Comparison of ENCODE assay signal across 9 cellular contexts in the genomic region with DNA sequence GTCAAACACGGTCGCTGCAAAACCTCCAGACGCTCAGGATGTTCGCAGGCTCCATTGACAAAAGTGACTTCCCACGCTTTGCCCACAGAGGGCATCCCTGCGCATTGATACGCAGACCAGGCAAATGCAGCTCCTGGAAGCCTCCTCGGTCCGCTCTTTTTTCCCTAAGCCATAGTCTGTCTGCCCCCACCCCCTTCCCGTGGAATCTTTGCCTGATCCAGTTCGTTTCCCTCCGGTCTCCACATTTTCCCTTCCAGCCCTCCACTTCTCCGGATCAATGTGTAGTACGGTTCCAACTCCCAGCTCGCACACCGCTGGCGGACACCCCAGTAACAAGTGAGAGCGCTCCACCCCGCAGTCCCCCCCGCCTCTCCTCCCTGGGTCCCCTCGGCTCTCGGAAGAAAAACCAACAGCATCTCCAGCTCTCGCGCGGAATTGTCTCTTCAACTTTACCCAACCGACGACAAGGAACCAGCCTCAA. TPM values are rescaled to one million over a fixed set of nuclear protein-coding genes. Genes with fewer than 3 reads are reported as not detected.
DNase-seq lines count a peak whose midpoint lies in the region; ATAC-seq and TF ChIP-seq lines count a peak whose summit lies in the region.
"Had no signal": no experiment of that assay in that cellular context is flagged by ENCODE, and none has a peak within 500 bp of the region (broad histone marks: within the 10 kb centered on the region; RNA-seq: fewer than 3 reads in every experiment).

A gene with protein sequence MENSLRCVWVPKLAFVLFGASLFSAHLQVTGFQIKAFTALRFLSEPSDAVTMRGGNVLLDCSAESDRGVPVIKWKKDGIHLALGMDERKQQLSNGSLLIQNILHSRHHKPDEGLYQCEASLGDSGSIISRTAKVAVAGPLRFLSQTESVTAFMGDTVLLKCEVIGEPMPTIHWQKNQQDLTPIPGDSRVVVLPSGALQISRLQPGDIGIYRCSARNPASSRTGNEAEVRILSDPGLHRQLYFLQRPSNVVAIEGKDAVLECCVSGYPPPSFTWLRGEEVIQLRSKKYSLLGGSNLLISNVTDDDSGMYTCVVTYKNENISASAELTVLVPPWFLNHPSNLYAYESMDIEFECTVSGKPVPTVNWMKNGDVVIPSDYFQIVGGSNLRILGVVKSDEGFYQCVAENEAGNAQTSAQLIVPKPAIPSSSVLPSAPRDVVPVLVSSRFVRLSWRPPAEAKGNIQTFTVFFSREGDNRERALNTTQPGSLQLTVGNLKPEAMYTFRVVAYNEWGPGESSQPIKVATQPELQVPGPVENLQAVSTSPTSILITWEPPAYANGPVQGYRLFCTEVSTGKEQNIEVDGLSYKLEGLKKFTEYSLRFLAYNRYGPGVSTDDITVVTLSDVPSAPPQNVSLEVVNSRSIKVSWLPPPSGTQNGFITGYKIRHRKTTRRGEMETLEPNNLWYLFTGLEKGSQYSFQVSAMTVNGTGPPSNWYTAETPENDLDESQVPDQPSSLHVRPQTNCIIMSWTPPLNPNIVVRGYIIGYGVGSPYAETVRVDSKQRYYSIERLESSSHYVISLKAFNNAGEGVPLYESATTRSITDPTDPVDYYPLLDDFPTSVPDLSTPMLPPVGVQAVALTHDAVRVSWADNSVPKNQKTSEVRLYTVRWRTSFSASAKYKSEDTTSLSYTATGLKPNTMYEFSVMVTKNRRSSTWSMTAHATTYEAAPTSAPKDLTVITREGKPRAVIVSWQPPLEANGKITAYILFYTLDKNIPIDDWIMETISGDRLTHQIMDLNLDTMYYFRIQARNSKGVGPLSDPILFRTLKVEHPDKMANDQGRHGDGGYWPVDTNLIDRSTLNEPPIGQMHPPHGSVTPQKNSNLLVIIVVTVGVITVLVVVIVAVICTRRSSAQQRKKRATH (N-terminal part only) (plus strand): TSS at position 307 of the 481 bp plus-strand sequence. CDS start 591 bp downstream, outside the sequence.

- H3K4me3 ChIP-seq in BJ (ENCODE audit: low read depth, low read length) (peak within 1 kb of the TSS; percentile 18), heart left ventricle (peak within 1 kb of the TSS in 6 of 12 donors; percentile 7 to 17 (median 12))
- H3K4me3 ChIP-seq in CD4-positive, alpha-beta memory T cell (ENCODE audit: low read length in 2 of 2), result no peak within 1 kb of the TSS

- CTCF ChIA-PET in BJ (lab: Yijun Ruan, JAX), result no interaction called here
- CTCF ChIA-PET in CD4-positive, alpha-beta memory T cell (lab: Charles Lee; ENCODE audit: partially characterized antibody), result no interaction called here

- DNase-seq in BJ (ENCODE audit: low read depth) (no peak), HPDE6-E6E7 (ENCODE audit: extremely low spot score) (peak; percentile 5), SK-MEL-5 (ENCODE audit: low read depth, low spot score) (peak; percentile 72), heart left ventricle (peak in 1 of 5 donors; percentile 9), renal cortical epithelial cell (ENCODE audit: low read depth) (peak; percentile 29), omental fat pad (ENCODE audit: low spot score) (no peak)
- DNase-seq in activated naive CD8-positive, alpha-beta T cell treated with anti-CD3 and anti-CD28 coated beads, Interleukin-2, amount 50 U/mL, for 24 hours, result no peak
- DNase-seq in CD4-positive, alpha-beta memory T cell, result no peak

- no peaks in the 10 kb centered on the region for H3K36me3 Mint-ChIP-seq in activated naive CD8-positive, alpha-beta T cell treated with anti-CD3 and anti-CD28 coated beads, Interleukin-2, amount 50 U/mL, for 24 hours (ENCODE audit: low read depth)
- H3K36me3 Mint-ChIP-seq in CD4-positive, alpha-beta memory T cell, result no peaks in the 10 kb centered on the region

- peaks cover 11% of the 10 kb centered on the region for H3K27me3 Mint-ChIP-seq in activated naive CD8-positive, alpha-beta T cell treated with anti-CD3 and anti-CD28 coated beads, Interleukin-2, amount 50 U/mL, for 24 hours
- peaks cover 10 to 20% of the 10 kb centered on the region in 2 donors for H3K27me3 Mint-ChIP-seq in CD4-positive, alpha-beta memory T cell
- H3K27me3 Mint-ChIP-seq: central memory CD8-positive, alpha-beta T cell had no signal

- in situ Hi-C loops in SK-MEL-5 (cut with HindIII; ENCODE audit: low pct_unique_long_range_greater_than_20kb, low sequenced_read_pairs), result no loop called here

- peaks cover 0 to 8% (median 0%) of the 10 kb centered on the region in 12 donors for H3K4me1 ChIP-seq in heart left ventricle
- H3K4me1 ChIP-seq in CD4-positive, alpha-beta memory T cell (ENCODE audit: insufficient read depth, low read length), result no peaks in the 10 kb centered on the region

- H3K27me3 ChIP-seq in BJ (ENCODE audit: control insufficient read depth, insufficient read depth, low read length) (no peaks in the 10 kb centered on the region), heart left ventricle (peaks cover 16 to 71% (median 34%) of the 10 kb centered on the region in 9 donors)
- no peaks in the 10 kb centered on the region for H3K27me3 ChIP-seq in CD4-positive, alpha-beta memory T cell (ENCODE audit: insufficient read depth, low read length)

- H3K4me3 Mint-ChIP-seq in activated naive CD8-positive, alpha-beta T cell treated with anti-CD3 and anti-CD28 coated beads, Interleukin-2, amount 50 U/mL, for 24 hours, result no peak within 1 kb of the TSS
- no peak within 1 kb of the TSS for H3K4me3 Mint-ChIP-seq in CD4-positive, alpha-beta memory T cell
- H3K4me3 Mint-ChIP-seq: central memory CD8-positive, alpha-beta T cell had no signal

- no peaks in the 10 kb centered on the region for H3K9me3 ChIP-seq in heart left ventricle
- H3K9me3 ChIP-seq in CD4-positive, alpha-beta memory T cell (ENCODE audit: control insufficient read depth in 1 of 2, low read length in 2 of 2), result no peaks in the 10 kb centered on the region

- H3K36me3 ChIP-seq in BJ (ENCODE audit: control insufficient read depth, insufficient read depth, low read length) (no peaks in the 10 kb centered on the region), heart left ventricle (no peaks in the 10 kb centered on the region)
- no peaks in the 10 kb centered on the region for H3K36me3 ChIP-seq in CD4-positive, alpha-beta memory T cell (ENCODE audit: insufficient read depth, low read length)

- H3K4me1 Mint-ChIP-seq in activated naive CD8-positive, alpha-beta T cell treated with anti-CD3 and anti-CD28 coated beads, Interleukin-2, amount 50 U/mL, for 24 hours, result no peaks in the 10 kb centered on the region
- peaks cover 0 to 2% (median 0%) of the 10 kb centered on the region in 4 donors for H3K4me1 Mint-ChIP-seq in CD4-positive, alpha-beta memory T cell
- H3K4me1 Mint-ChIP-seq: central memory CD8-positive, alpha-beta T cell had no signal

- no peak within 1 kb of the TSS for H3K27ac Mint-ChIP-seq in activated naive CD8-positive, alpha-beta T cell treated with anti-CD3 and anti-CD28 coated beads, Interleukin-2, amount 50 U/mL, for 24 hours
- no peak within 1 kb of the TSS for H3K27ac Mint-ChIP-seq in CD4-positive, alpha-beta memory T cell

- no peak within 1 kb of the TSS for H3K27ac ChIP-seq in heart left ventricle
- H3K27ac ChIP-seq in CD4-positive, alpha-beta memory T cell (ENCODE audit: low read depth, low read length), result no peak within 1 kb of the TSS

- peak; percentile 42 for TF ChIP-seq CTCF in BJ (IDR thresholded peaks at IDR 0.05; ENCODE audit: insufficient read depth, low read depth, low read length)
- peak in 7 of 12 donors; percentile 20 to 41 (median 25) for TF ChIP-seq CTCF in heart left ventricle (IDR thresholded peaks at IDR 0.05)
- TF ChIP-seq CTCF in omental fat pad (IDR thresholded peaks at IDR 0.05), result no peak

- intact Hi-C loops in heart left ventricle (cut with DNase I), result loop anchor here in 2 of 10 donors (10.0 kb wide), 1 partner anchor 335 kb away; no protein-coding TSS in a partner anchor
- intact Hi-C loops in CD4-positive, alpha-beta memory T cell (cut with micrococcal nuclease), result no loop called here

- POLR2A ChIA-PET in BJ (lab: Charles Lee), result no interaction called here
- POLR2A ChIA-PET in CD4-positive, alpha-beta memory T cell (lab: Charles Lee; ENCODE audit: partially characterized antibody), result no interaction called here

- WGBS in heart left ventricle, 4 donors, result 1 to 2% (median 2%) methylated on average over 27 of the region's 27 CpGs

- peaks cover 8% of the 10 kb centered on the region for H3K9me3 Mint-ChIP-seq in activated naive CD8-positive, alpha-beta T cell treated with anti-CD3 and anti-CD28 coated beads, Interleukin-2, amount 50 U/mL, for 24 hours
- peaks cover 0 to 16% (median 9%) of the 10 kb centered on the region in 8 donors for H3K9me3 Mint-ChIP-seq in CD4-positive, alpha-beta memory T cell

- ATAC-seq in heart left ventricle, result peak in 3 of 4 donors; percentile 52 to 60 (median 56)
- ATAC-seq in omental fat pad (ENCODE audit: low FRiP score), result no peak
- ATAC-seq in activated naive CD8-positive, alpha-beta T cell treated with anti-CD3 and anti-CD28 coated beads, Interleukin-2, amount 50 U/mL, for 24 hours, result no peak

- no peak for TF ChIP-seq POLR2A in heart left ventricle (IDR thresholded peaks at IDR 0.05)

RNA-seq across cellular contexts. Expression of the gene that starts here (rescaled TPM):
- 0.15 and 0.44 TPM in 2 replicates for polyA plus RNA-seq in BJ (2011; rRNA removed)
- polyA minus RNA-seq in BJ (2011; rRNA and poly(A)+ RNA removed), result 0.05 and 0.82 TPM in 2 replicates
- total RNA-seq in SK-MEL-5 (2014; rRNA removed; shearing (Covaris generic)), result 0.08 and 0.43 TPM in 2 replicates
- 0.15 and 0.20 TPM in 2 replicates for polyA plus RNA-seq in SK-MEL-5 (2015; cell fraction: cytosol; rRNA removed)
- 0.05 and 0.50 TPM in 2 replicates for polyA plus RNA-seq in SK-MEL-5 (2015; cell fraction: nucleus; rRNA removed)
- total RNA-seq in heart left ventricle, result under 1 TPM in 1 of 9 donors, not detected in 8; 0.02 TPM
- polyA plus RNA-seq in heart left ventricle, result not detected
- not detected in 2 replicates for total RNA-seq in renal cortical epithelial cell
- under 1 TPM in 2 of 4 donors, not detected in 2; 0.12 to 0.63 TPM for total RNA-seq in omental fat pad
- not detected for total RNA-seq in CD4-positive, alpha-beta memory T cell
- not detected for polyA plus RNA-seq in CD4-positive, alpha-beta memory T cell

Comparison
In these comparisons a context has a peak if more than half of its experiments do, and no peak if none do; other contexts are left out.
1. Peak in DNase-seq in SK-MEL-5; RNA of the gene not detected or under 1 TPM.
2. Peak in ATAC-seq in heart left ventricle; RNA of the gene not detected or under 1 TPM.
3. Peak in DNase-seq in renal cortical epithelial cell; RNA of the gene not detected or under 1 TPM.
4. CTCF ChIP-seq: peak in BJ (single experiment) and heart left ventricle (7 of 12); none in omental fat pad (0 of 3).